Comparison of ENCODE assay signal across 35 cellular contexts in genomic region chr1:158752155-158752712, GRCh38. TPM values are rescaled to one million over a fixed set of nuclear protein-coding genes. Genes with fewer than 3 reads are reported as not detected.
"Had no signal": no experiment of that assay in that cellular context is flagged by ENCODE, and none has a peak within 500 bp of the region (broad histone marks: within the 10 kb centered on the region; RNA-seq: fewer than 3 reads in every experiment).

No MANE protein-coding gene starts in this region.

- H3K4me3 ChIP-seq: colonic mucosa, esophagus squamous epithelium, gastrocnemius medialis, heart right ventricle, left lung, lower lobe of right lung, mucosa of descending colon had no signal

- H3K9me3 Mint-ChIP-seq: dendritic cell treated with granulocyte-macrophage colony-stimulating factor and Interleukin-4, amounts not matched to agents 40 ng/mL and 50 ng/mL, for 4 days; endodermal cell had no signal

- H3K4me1 Mint-ChIP-seq: endodermal cell, naive B cell had no signal

- H3K36me3 Mint-ChIP-seq: mesothelial cell of epicardium, naive B cell had no signal

- H3K9me3 ChIP-seq: colonic mucosa, esophagus squamous epithelium, gastrocnemius medialis, heart right ventricle, left lung, lower lobe of right lung had no signal

- H3K27ac ChIP-seq: colonic mucosa, epithelial cell of prostate, esophagus squamous epithelium, gastrocnemius medialis, heart right ventricle, left lung, lower lobe of right lung had no signal

- DNase-seq: colonic mucosa; cortex of kidney; effector CD8-positive, alpha-beta T cell; effector memory CD8-positive, alpha-beta T cell; endodermal cell; erythroblast; esophagus squamous epithelium; foreskin fibroblast; foreskin melanocyte; gastrocnemius medialis; glutamatergic neuron; head of caudate nucleus; heart right ventricle; hippocampal formation; left cardiac atrium; left ventricle myocardium superior; lower lobe of right lung; mesenchymal stem cell; mucosa of descending colon; naive B cell had no signal

- FAIRE-seq: endometrium, islet of Langerhans, keratinocyte had no signal

- H3K36me3 ChIP-seq: colonic mucosa, esophagus squamous epithelium, gastrocnemius medialis, heart right ventricle, left lung, lower lobe of right lung had no signal

- H3K27ac Mint-ChIP-seq: dendritic cell treated with granulocyte-macrophage colony-stimulating factor and Interleukin-4, amounts not matched to agents 40 ng/mL and 50 ng/mL, for 4 days; effector memory CD8-positive, alpha-beta T cell; endodermal cell; mesothelial cell of epicardium; naive B cell had no signal

- H3K4me1 ChIP-seq: colonic mucosa, esophagus squamous epithelium, gastrocnemius medialis, heart right ventricle, left lung, lower lobe of right lung had no signal

- H3K4me3 Mint-ChIP-seq: dendritic cell treated with granulocyte-macrophage colony-stimulating factor and Interleukin-4, amounts not matched to agents 40 ng/mL and 50 ng/mL, for 4 days; effector memory CD8-positive, alpha-beta T cell; endodermal cell; mesothelial cell of epicardium; naive B cell had no signal

- H3K27me3 ChIP-seq: colonic mucosa, esophagus squamous epithelium, gastrocnemius medialis, left lung had no signal

- ATAC-seq: effector memory CD8-positive, alpha-beta T cell; esophagus mucosa; gastrocnemius medialis; heart right ventricle; left cardiac atrium; left lung; left ventricle myocardium superior; lower lobe of right lung; mucosa of descending colon had no signal

RNA-seq across cellular contexts. Expression of gene OR6K6, which starts 2.3 kb away (rescaled TPM):
- total RNA-seq: colonic mucosa, dermis microvascular lymphatic vessel endothelial cell, endodermal cell, esophagus mucosa, esophagus squamous epithelium, gastrocnemius medialis, glomerular endothelial cell, heart right ventricle, kidney epithelial cell, left cardiac atrium, left lung, left ventricle myocardium superior, lower leg skin, lower lobe of right lung, lung microvascular endothelial cell, mesenteric fat pad, mesothelial cell of epicardium, mucosa of descending colon, myocyte had no signal
- polyA plus RNA-seq: heart right ventricle, keratinocyte had no signal

RNA-seq across cellular contexts. Expression of gene OR6N1, which starts 19.8 kb away (rescaled TPM):
- total RNA-seq: colonic mucosa, dermis microvascular lymphatic vessel endothelial cell, endodermal cell, esophagus mucosa, esophagus squamous epithelium, gastrocnemius medialis, glomerular endothelial cell, heart right ventricle, kidney epithelial cell, left cardiac atrium, left ventricle myocardium superior, lower leg skin, lung microvascular endothelial cell, mesenteric fat pad, mesothelial cell of epicardium, mucosa of descending colon, myocyte had no signal
- polyA plus RNA-seq: heart right ventricle, keratinocyte had no signal

RNA-seq across cellular contexts. Expression of gene OR6N2, which starts 28.8 kb away (rescaled TPM):
- total RNA-seq: colonic mucosa, dermis microvascular lymphatic vessel endothelial cell, endodermal cell, esophagus mucosa, esophagus squamous epithelium, gastrocnemius medialis, glomerular endothelial cell, heart right ventricle, kidney epithelial cell, left cardiac atrium, left ventricle myocardium superior, lower leg skin, lung microvascular endothelial cell, mesenteric fat pad, mesothelial cell of epicardium, mucosa of descending colon, myocyte had no signal
- polyA plus RNA-seq: heart right ventricle, keratinocyte had no signal

RNA-seq across cellular contexts. Expression of gene OR6K3, which starts 31.7 kb away (rescaled TPM):
- total RNA-seq: colonic mucosa, dermis microvascular lymphatic vessel endothelial cell, endodermal cell, esophagus mucosa, esophagus squamous epithelium, gastrocnemius medialis, glomerular endothelial cell, heart right ventricle, kidney epithelial cell, left cardiac atrium, left ventricle myocardium superior, lower leg skin, lung microvascular endothelial cell, mesenteric fat pad, mesothelial cell of epicardium, mucosa of descending colon, myocyte had no signal
- polyA plus RNA-seq: heart right ventricle, keratinocyte had no signal

RNA-seq across cellular contexts. Expression of gene OR6K2, which starts 51.8 kb away (rescaled TPM):
- total RNA-seq: colonic mucosa, dermis microvascular lymphatic vessel endothelial cell, endodermal cell, esophagus mucosa, esophagus squamous epithelium, gastrocnemius medialis, glomerular endothelial cell, heart right ventricle, kidney epithelial cell, left cardiac atrium, left lung, left ventricle myocardium superior, lower leg skin, lower lobe of right lung, lung microvascular endothelial cell, mesenteric fat pad, mesothelial cell of epicardium, mucosa of descending colon, myocyte had no signal
- polyA plus RNA-seq: heart right ventricle, keratinocyte had no signal
